In the genomic region with DNA sequence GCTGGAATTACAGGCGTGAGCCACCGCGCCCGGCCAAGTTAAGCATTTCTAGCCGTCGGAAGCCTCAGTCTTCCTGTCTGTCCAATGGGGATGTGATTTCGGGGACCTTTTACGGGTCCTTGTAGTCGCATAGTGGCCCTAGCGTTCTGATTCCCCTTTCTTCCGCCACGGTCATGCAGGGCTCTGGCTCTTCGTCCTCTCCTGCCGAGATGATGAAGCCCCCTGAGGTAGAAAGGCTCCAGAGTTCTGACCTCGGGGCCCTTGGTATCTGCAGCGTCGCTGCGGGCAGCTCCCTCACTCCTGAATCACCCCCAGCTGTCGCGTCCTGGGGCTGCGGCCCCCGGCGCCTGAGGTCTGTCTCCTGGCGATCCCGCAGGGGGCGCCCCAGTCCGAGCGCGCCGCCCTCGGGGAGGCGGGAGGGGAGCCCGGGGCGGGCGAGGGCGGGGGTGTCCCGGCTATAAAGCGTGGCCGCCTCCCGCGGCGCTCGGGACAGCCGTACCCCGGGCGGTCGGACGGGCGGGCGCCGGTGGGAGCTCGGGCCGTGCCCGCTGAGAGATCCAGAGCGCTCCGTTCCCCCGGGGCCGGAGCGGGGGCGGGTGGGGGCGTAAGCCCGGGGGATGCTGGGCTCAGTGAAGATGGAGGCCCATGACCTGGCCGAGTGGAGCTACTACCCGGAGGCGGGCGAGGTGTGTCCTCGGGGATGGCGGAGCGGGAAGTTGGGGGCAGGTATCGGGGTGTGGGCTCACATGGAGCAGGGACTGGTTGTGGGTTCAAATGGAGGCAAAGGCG, we compare ENCODE assay signal across 1 cellular context.
TF ChIP-seq lines count a peak whose summit lies in the region.

A gene (plus strand): TSS at position 487 of the 789 bp plus-strand sequence. CDS start 131 bp downstream, at position 618.

TF ChIP-seq in WTC11, 78 proteins besides CTCF, POLR2A, EP300 and RAD21 (continued from another document):
- TF ChIP-seq, protein P1, sequence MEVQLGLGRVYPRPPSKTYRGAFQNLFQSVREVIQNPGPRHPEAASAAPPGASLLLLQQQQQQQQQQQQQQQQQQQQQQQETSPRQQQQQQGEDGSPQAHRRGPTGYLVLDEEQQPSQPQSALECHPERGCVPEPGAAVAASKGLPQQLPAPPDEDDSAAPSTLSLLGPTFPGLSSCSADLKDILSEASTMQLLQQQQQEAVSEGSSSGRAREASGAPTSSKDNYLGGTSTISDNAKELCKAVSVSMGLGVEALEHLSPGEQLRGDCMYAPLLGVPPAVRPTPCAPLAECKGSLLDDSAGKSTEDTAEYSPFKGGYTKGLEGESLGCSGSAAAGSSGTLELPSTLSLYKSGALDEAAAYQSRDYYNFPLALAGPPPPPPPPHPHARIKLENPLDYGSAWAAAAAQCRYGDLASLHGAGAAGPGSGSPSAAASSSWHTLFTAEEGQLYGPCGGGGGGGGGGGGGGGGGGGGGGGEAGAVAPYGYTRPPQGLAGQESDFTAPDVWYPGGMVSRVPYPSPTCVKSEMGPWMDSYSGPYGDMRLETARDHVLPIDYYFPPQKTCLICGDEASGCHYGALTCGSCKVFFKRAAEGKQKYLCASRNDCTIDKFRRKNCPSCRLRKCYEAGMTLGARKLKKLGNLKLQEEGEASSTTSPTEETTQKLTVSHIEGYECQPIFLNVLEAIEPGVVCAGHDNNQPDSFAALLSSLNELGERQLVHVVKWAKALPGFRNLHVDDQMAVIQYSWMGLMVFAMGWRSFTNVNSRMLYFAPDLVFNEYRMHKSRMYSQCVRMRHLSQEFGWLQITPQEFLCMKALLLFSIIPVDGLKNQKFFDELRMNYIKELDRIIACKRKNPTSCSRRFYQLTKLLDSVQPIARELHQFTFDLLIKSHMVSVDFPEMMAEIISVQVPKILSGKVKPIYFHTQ (CRISPR knock-in tag; IDR thresholded peaks at IDR 0.05): 0 out of 2 replicates have a peak, but pooled peaks have one; percentile 49
- TF ChIP-seq FOXP1 (CRISPR knock-in tag; IDR thresholded peaks at IDR 0.05; ENCODE audit: borderline replicate concordance) (0 out of 2 replicates have a peak, but pooled peaks have one; percentile 9), ZNF671 (CRISPR knock-in tag; IDR thresholded peaks at IDR 0.05) (0 out of 2 replicates have a peak, but pooled peaks have one; percentile 39), CBFB (CRISPR knock-in tag; IDR thresholded peaks at IDR 0.05; ENCODE audit: low read depth) (no peak), ELF4 (CRISPR knock-in tag; IDR thresholded peaks at IDR 0.05; ENCODE audit: low read depth) (no peak), JUN (CRISPR knock-in tag; IDR thresholded peaks at IDR 0.05) (no peak), ZNF423 (CRISPR knock-in tag; IDR thresholded peaks at IDR 0.05) (peak; percentile 58), ZNF219 (CRISPR knock-in tag; IDR thresholded peaks at IDR 0.05; ENCODE audit: borderline replicate concordance) (no peak), JAZF1 (CRISPR knock-in tag; IDR thresholded peaks at IDR 0.05) (no peak)
- TF ChIP-seq, protein P2, sequence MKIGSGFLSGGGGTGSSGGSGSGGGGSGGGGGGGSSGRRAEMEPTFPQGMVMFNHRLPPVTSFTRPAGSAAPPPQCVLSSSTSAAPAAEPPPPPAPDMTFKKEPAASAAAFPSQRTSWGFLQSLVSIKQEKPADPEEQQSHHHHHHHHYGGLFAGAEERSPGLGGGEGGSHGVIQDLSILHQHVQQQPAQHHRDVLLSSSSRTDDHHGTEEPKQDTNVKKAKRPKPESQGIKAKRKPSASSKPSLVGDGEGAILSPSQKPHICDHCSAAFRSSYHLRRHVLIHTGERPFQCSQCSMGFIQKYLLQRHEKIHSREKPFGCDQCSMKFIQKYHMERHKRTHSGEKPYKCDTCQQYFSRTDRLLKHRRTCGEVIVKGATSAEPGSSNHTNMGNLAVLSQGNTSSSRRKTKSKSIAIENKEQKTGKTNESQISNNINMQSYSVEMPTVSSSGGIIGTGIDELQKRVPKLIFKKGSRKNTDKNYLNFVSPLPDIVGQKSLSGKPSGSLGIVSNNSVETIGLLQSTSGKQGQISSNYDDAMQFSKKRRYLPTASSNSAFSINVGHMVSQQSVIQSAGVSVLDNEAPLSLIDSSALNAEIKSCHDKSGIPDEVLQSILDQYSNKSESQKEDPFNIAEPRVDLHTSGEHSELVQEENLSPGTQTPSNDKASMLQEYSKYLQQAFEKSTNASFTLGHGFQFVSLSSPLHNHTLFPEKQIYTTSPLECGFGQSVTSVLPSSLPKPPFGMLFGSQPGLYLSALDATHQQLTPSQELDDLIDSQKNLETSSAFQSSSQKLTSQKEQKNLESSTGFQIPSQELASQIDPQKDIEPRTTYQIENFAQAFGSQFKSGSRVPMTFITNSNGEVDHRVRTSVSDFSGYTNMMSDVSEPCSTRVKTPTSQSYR (CRISPR knock-in tag; IDR thresholded peaks at IDR 0.05): no peak
- TF ChIP-seq, protein P3, sequence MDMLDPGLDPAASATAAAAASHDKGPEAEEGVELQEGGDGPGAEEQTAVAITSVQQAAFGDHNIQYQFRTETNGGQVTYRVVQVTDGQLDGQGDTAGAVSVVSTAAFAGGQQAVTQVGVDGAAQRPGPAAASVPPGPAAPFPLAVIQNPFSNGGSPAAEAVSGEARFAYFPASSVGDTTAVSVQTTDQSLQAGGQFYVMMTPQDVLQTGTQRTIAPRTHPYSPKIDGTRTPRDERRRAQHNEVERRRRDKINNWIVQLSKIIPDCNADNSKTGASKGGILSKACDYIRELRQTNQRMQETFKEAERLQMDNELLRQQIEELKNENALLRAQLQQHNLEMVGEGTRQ (CRISPR knock-in tag; IDR thresholded peaks at IDR 0.05): no peak
- TF ChIP-seq, protein P4, sequence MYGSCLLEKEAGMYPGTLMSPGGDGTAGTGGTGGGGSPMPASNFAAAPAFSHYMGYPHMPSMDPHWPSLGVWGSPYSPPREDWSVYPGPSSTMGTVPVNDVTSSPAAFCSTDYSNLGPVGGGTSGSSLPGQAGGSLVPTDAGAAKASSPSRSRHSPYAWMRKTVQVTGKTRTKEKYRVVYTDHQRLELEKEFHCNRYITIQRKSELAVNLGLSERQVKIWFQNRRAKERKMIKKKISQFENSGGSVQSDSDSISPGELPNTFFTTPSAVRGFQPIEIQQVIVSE (CRISPR knock-in tag; IDR thresholded peaks at IDR 0.05; ENCODE audit: borderline replicate concordance): no peak
